In genomic region chr6:108074359-108075144, GRCh38 we compare ENCODE assay signal across 8 cellular contexts. TPM values are rescaled to one million over a fixed set of nuclear protein-coding genes. Genes with fewer than 3 reads are reported as not detected.
A peak's percentile ranks its signal among the peaks of the same experiment; 100 is the strongest.
DNase-seq lines count a peak whose midpoint lies in the region; ATAC-seq and TF ChIP-seq lines count a peak whose summit lies in the region.

Gene OSTM1, minus strand, starts transcription at chr6:108074741. Its CDS starts 90 bp downstream, at chr6:108074651.

- ATAC-seq in GM19351 (IDR thresholded peaks at IDR 0.05; ENCODE audit: unreplicated experiment): peak; percentile 98
- ATAC-seq in HG03520 (IDR thresholded peaks at IDR 0.05; ENCODE audit: unreplicated experiment): peak; percentile 91

- H3K27me3 Mint-ChIP-seq in activated CD4-positive, alpha-beta memory T cell treated with anti-CD3 and anti-CD28 coated beads for 36 hours: no peaks in the 10 kb centered on the region

- CTCF ChIA-PET in activated CD4-positive, alpha-beta memory T cell treated with anti-CD3 and anti-CD28 coated beads for 36 hours (lab: Charles Lee): no interaction called here

- TF ChIP-seq CTCF in lower leg skin (IDR thresholded peaks at IDR 0.05): no peak

- POLR2A ChIA-PET in activated CD4-positive, alpha-beta memory T cell treated with anti-CD3 and anti-CD28 coated beads for 36 hours (lab: Charles Lee): no interaction called here

- peak within 1 kb of the TSS; percentile 65 for H3K27ac Mint-ChIP-seq in activated CD4-positive, alpha-beta memory T cell treated with anti-CD3 and anti-CD28 coated beads for 36 hours

- no peaks in the 10 kb centered on the region for H3K9me3 Mint-ChIP-seq in activated CD4-positive, alpha-beta memory T cell treated with anti-CD3 and anti-CD28 coated beads for 36 hours

- 0 to 1% methylated on average over 34 to 49 of the region's 86 CpGs for WGBS in lower leg skin, 2 donors

- intact Hi-C loops in activated CD4-positive, alpha-beta memory T cell treated with anti-CD3 and anti-CD28 coated beads for 36 hours (cut with micrococcal nuclease): loop anchor here (1.0 to 5.0 kb wide), 5 partner anchors 40 to 1308 kb away; partner anchors contain the start of genes AFG1L, CD164, SEC63 and SNX3
- intact Hi-C loops in lower leg skin (cut with DNase I; ENCODE audit: low total_unique reads): no loop called here

- DNase-seq in C1 segment of cervical spinal cord (lab: John Stamatoyannopoulos, UW) (peak; percentile 16 to 94 (median 80)), NCI-H82 (lab: John Stamatoyannopoulos, UW) (peak; percentile 92), dermis microvascular lymphatic vessel endothelial cell (ENCODE audit: low read depth in 2 of 2) (peak; percentile 68 to 91), lower leg skin (ENCODE audit: low spot score in 2 of 2) (peak; percentile 79 to 98)
- peak; percentile 95 for DNase-seq in activated CD4-positive, alpha-beta memory T cell treated with anti-CD3 and anti-CD28 coated beads for 36 hours
- peak; percentile 81 to 94 (median 89) for DNase-seq in stimulated activated CD4-positive, alpha-beta T cell treated with anti-CD3 and anti-CD28 coated beads, TNF-alpha, amount 100 ng/mL, for 1 hour (ENCODE audit: low read depth in 3 of 3, low spot score in 1 of 3)

- H3K4me3 Mint-ChIP-seq in activated CD4-positive, alpha-beta memory T cell treated with anti-CD3 and anti-CD28 coated beads for 36 hours: peak within 1 kb of the TSS; percentile 80

- no peaks in the 10 kb centered on the region for H3K36me3 Mint-ChIP-seq in activated CD4-positive, alpha-beta memory T cell treated with anti-CD3 and anti-CD28 coated beads for 36 hours

- H3K4me1 Mint-ChIP-seq in activated CD4-positive, alpha-beta memory T cell treated with anti-CD3 and anti-CD28 coated beads for 36 hours (ENCODE audit: low read depth): peaks cover 24% of the 10 kb centered on the region

- peak within 1 kb of the TSS; percentile 79 for H3K4me3 ChIP-seq in lower leg skin (ENCODE audit: low read depth, poor library complexity, severe bottlenecking)

- peak in 1 of 2 donors; percentile 18 for TF ChIP-seq POLR2A in lower leg skin (IDR thresholded peaks at IDR 0.05)

RNA-seq across cellular contexts. Expression of gene OSTM1, which starts in this region (rescaled TPM):
- 10 to 100 TPM; 14.0 to 16.3 TPM for total RNA-seq in activated CD4-positive, alpha-beta memory T cell treated with anti-CD3 and anti-CD28 coated beads for 36 hours
- total RNA-seq in dermis microvascular lymphatic vessel endothelial cell: 16.3 and 25.9 TPM in 2 replicates
- 100 to 1,000 TPM in 1 of 4 donors, 10 to 100 TPM in 3; 21.0 to 134 (median 61.6) TPM for total RNA-seq in lower leg skin

Comparison
In these comparisons a context has a peak if more than half of its experiments do, and no peak if none do; other contexts are left out.
1. Peak in every context shown above with its lines: DNase-seq, ATAC-seq and H3K4me3 ChIP-seq.